In genomic region chr1:65163193-65163805, GRCh38 we compare ENCODE assay signal across 1 cellular context.
TF ChIP-seq lines count a peak whose summit lies in the region.

No MANE protein-coding gene starts in this region.

TF ChIP-seq in K562, 482 proteins besides CTCF, POLR2A, EP300 and RAD21 (continued from another document and continues in another):
- TF ChIP-seq STAT6 (CRISPR knock-in tag; IDR thresholded peaks at IDR 0.05) (no peak), ETV5 (CRISPR knock-in tag; IDR thresholded peaks at IDR 0.05; ENCODE audit: low read depth) (no peak), CBFA2T2 (conservative IDR thresholded peaks at IDR 0.05) (peak; percentile 41), COPS2 (conservative IDR thresholded peaks at IDR 0.05) (no peak), MXD1 (CRISPR knock-in tag; IDR thresholded peaks at IDR 0.05; ENCODE audit: borderline replicate concordance, poor library complexity, severe bottlenecking) (no peak), ZBTB8A (IDR thresholded peaks at IDR 0.05; ENCODE audit: partially characterized antibody) (no peak), GATAD2A (IDR thresholded peaks at IDR 0.05) (no peak), GTF2B (IDR thresholded peaks at IDR 0.05; ENCODE audit: extremely low read depth, insufficient read length) (no peak), FOXM1 (IDR thresholded peaks at IDR 0.05; ENCODE audit: low read depth) (peak; percentile 85), FOXM1 (CRISPR knock-in tag; IDR thresholded peaks at IDR 0.05; ENCODE audit: low read depth) (no peak), PRDM10 (IDR thresholded peaks at IDR 0.05; ENCODE audit: partially characterized antibody) (no peak), ZNF551 (CRISPR knock-in tag; IDR thresholded peaks at IDR 0.05) (no peak), FOXJ2 (tag; IDR thresholded peaks at IDR 0.05) (no peak), ZNF253 (CRISPR knock-in tag; conservative IDR thresholded peaks at IDR 0.05) (no peak), MAFK (IDR thresholded peaks at IDR 0.05; ENCODE audit: low read length) (no peak), ZEB2 (IDR thresholded peaks at IDR 0.05) (peak; percentile 93), TCF15 (CRISPR knock-in tag; IDR thresholded peaks at IDR 0.05) (no peak), MYNN (IDR thresholded peaks at IDR 0.05) (no peak), MYNN (CRISPR knock-in tag; IDR thresholded peaks at IDR 0.05) (no peak), MNT (conservative IDR thresholded peaks at IDR 0.05) (no peak), STAT5A (IDR thresholded peaks at IDR 0.05; ENCODE audit: borderline replicate concordance, low read length) (peak; percentile 35; the same call in 1 of the 2 replicates), TEAD2 (tag; IDR thresholded peaks at IDR 0.05) (no peak), SREBF1 (IDR thresholded peaks at IDR 0.05; ENCODE audit: borderline replicate concordance, low read depth, low read length) (no peak), NFIC (IDR thresholded peaks at IDR 0.05) (no peak), GTF2F1 (IDR thresholded peaks at IDR 0.05; ENCODE audit: low read depth, low read length) (no peak), KAT2B (IDR thresholded peaks at IDR 0.05; ENCODE audit: low read depth, low read length) (no peak), ETV6 (IDR thresholded peaks at IDR 0.05; ENCODE audit: borderline replicate concordance in 1 of 2, low read depth in 2 of 2, low read length in 1 of 2) (no peak), ETV6 (CRISPR knock-in tag; IDR thresholded peaks at IDR 0.05; ENCODE audit: borderline replicate concordance) (no peak), ZBTB40 (IDR thresholded peaks at IDR 0.05) (no peak), ZBTB40 (CRISPR knock-in tag; IDR thresholded peaks at IDR 0.05) (no peak), MAFG (tag; conservative IDR thresholded peaks at IDR 0.05) (no peak), NR2C2 (CRISPR knock-in tag; IDR thresholded peaks at IDR 0.05) (no peak), NR2C2 (tag; IDR thresholded peaks at IDR 0.05) (no peak), ATF3 (IDR thresholded peaks at IDR 0.05) (no peak), ATF3 (CRISPR knock-in tag; conservative IDR thresholded peaks at IDR 0.05) (no peak), TEAD4 (IDR thresholded peaks at IDR 0.05; ENCODE audit: low read length) (peak; percentile 61), TEAD4 (CRISPR knock-in tag; IDR thresholded peaks at IDR 0.05; ENCODE audit: borderline replicate concordance) (no peak), ZNF311 (CRISPR knock-in tag; IDR thresholded peaks at IDR 0.05) (no peak), ZNF184 (CRISPR knock-in tag; IDR thresholded peaks at IDR 0.05) (no peak), CAMTA2 (CRISPR knock-in tag; conservative IDR thresholded peaks at IDR 0.05) (no peak), SNRNP70 (optimal IDR thresholded peaks at IDR 0.05; ENCODE audit: low read depth, low read length) (no peak), FOXK1 (CRISPR knock-in tag; IDR thresholded peaks at IDR 0.05; ENCODE audit: borderline replicate concordance) (no peak), RB1 (IDR thresholded peaks at IDR 0.05; ENCODE audit: low read depth) (no peak), TCF3 (CRISPR knock-in tag; IDR thresholded peaks at IDR 0.05) (peak; percentile 75), TARDBP (IDR thresholded peaks at IDR 0.05) (no peak), SAP30 (IDR thresholded peaks at IDR 0.05; ENCODE audit: borderline replicate concordance, insufficient read depth, low read depth, low read length, poor library complexity, severe bottlenecking) (no peak), ETS2 (tag; IDR thresholded peaks at IDR 0.05; ENCODE audit: borderline replicate concordance, poor library complexity, severe bottlenecking) (no peak), JUNB (CRISPR knock-in tag; conservative IDR thresholded peaks at IDR 0.05) (no peak)
